21 cellular contexts compared by ENCODE assay signal in the genomic region with DNA sequence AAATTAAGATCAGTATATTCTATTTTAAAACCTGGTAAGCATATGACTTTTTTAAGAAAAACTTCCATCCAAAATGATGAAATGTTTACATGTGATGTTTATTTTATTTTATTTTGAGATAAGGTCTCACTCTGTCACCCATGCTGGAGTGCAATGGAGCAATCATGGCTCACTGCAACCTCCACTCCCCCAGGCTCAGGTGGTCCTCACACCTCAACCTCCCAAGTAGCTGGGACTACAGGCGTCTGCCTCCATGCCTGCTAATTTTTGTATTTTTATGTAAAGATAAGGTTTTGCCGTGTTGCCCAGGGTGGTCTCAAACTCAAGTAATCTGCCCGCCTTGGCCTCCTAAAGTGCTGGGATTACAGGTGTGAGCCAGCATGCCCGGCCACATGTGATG.
DNase-seq lines count a peak whose midpoint lies in the region; ATAC-seq and TF ChIP-seq lines count a peak whose summit lies in the region.
"Had no signal": no experiment of that assay in that cellular context is flagged by ENCODE, and none has a peak within 500 bp of the region (broad histone marks: within the 10 kb centered on the region; RNA-seq: fewer than 3 reads in every experiment).

No MANE protein-coding gene starts in this region.

- H3K4me3 Mint-ChIP-seq in activated T-cell treated with anti-CD3 and anti-CD28 coated beads, Interleukin-2, amount 50 U/mL, for 4 hours, result no peak overlapping the region
- H3K4me3 Mint-ChIP-seq in nephron, result no peak overlapping the region
- no peak overlapping the region for H3K4me3 Mint-ChIP-seq in H9
- H3K4me3 Mint-ChIP-seq: stimulated activated effector memory CD8-positive, alpha-beta T cell treated with anti-CD3 and anti-CD28 coated beads, Interleukin-12 subunit alpha, Interleukin-12 subunit beta, amount 100 ng/mL, for 72 hours had no signal

- H4K5ac ChIP-seq in H9 (ENCODE audit: insufficient read length, low read depth, low read length), result no peak overlapping the region

- peak; percentile 5 to 6 for DNase-seq in activated T-cell treated with anti-CD3 and anti-CD28 coated beads, Interleukin-2, amount 50 U/mL, for 48 hours
- no peak for DNase-seq in activated T-cell treated with anti-CD3 and anti-CD28 coated beads, Interleukin-2, amount 50 U/mL, for 4 hours
- peak in 1 of 2 donors; percentile 65 for DNase-seq in tibial artery
- no peak for DNase-seq in H9
- no peak for DNase-seq in UCSD-AML1 (lab: John Stamatoyannopoulos, UW; ENCODE audit: unreplicated experiment)
- DNase-seq in OCI-M1 (lab: John Stamatoyannopoulos, UW), result no peak
- DNase-seq: activated CD4-positive, alpha-beta T cell treated with anti-CD3 and anti-CD28 coated beads, Interleukin-2, amount 50 U/mL, for 1 hour; activated naive CD4-positive, alpha-beta T cell treated with anti-CD3 and anti-CD28 coated beads, Interleukin-2, amount 50 U/mL, for 16 hours; Caco-2; effector memory CD4-positive, alpha-beta T cell; left lung; NCI-H187 treated with DMSO at 0.1 percent for 48 hours; NCI-H226; occipital lobe; PC-9; SJCRH30 had no signal

- H3K36me3 ChIP-seq in esophagus (ENCODE audit: control insufficient read depth in 2 of 2, insufficient read depth in 2 of 2, low read length in 1 of 2), result no peaks in the 10 kb centered on the region
- H3K36me3 ChIP-seq in tibial artery, result no peaks in the 10 kb centered on the region
- H3K36me3 ChIP-seq: left lung, SJCRH30, tibial nerve had no signal

- H2BK5ac ChIP-seq in H9 (ENCODE audit: insufficient read length, low read length), result no peak overlapping the region

- no peak overlapping the region for H3K56ac ChIP-seq in H9 (ENCODE audit: insufficient read length, low read depth, low read length)

- H3K9me3 Mint-ChIP-seq in activated T-cell treated with anti-CD3 and anti-CD28 coated beads, Interleukin-2, amount 50 U/mL, for 4 hours, result no peaks in the 10 kb centered on the region
- H3K9me3 Mint-ChIP-seq in nephron (peaks cover 3% of the 10 kb centered on the region), H9 (no peaks in the 10 kb centered on the region)
- H3K9me3 Mint-ChIP-seq: stimulated activated effector memory CD8-positive, alpha-beta T cell treated with anti-CD3 and anti-CD28 coated beads, Interleukin-12 subunit alpha, Interleukin-12 subunit beta, amount 100 ng/mL, for 72 hours had no signal

- H3T11ph ChIP-seq in H9 (ENCODE audit: low read length), result no peak overlapping the region

- no peak overlapping the region for H3K4me3 ChIP-seq in esophagus (ENCODE audit: low read depth in 1 of 2, low read length in 2 of 2)
- H3K4me3 ChIP-seq in tibial artery, result no peak overlapping the region
- H3K4me3 ChIP-seq: left lung, PC-9, SJCRH30, tibial nerve had no signal

- no peaks in the 10 kb centered on the region for H3K27me3 Mint-ChIP-seq in activated T-cell treated with anti-CD3 and anti-CD28 coated beads, Interleukin-2, amount 50 U/mL, for 4 hours (ENCODE audit: low read depth)
- H3K27me3 Mint-ChIP-seq in nephron (ENCODE audit: low read depth) (no peaks in the 10 kb centered on the region), H9 (ENCODE audit: low read depth) (peaks cover 3% of the 10 kb centered on the region)

- no peak overlapping the region for H3K18ac ChIP-seq in H9 (ENCODE audit: insufficient read length, low read depth, low read length)

- H3K79me1 ChIP-seq in H9 (ENCODE audit: insufficient read depth, low read depth, low read length, poor library complexity, severe bottlenecking), result no peaks in the 10 kb centered on the region

- H3K9ac ChIP-seq in H9 (ENCODE audit: extremely low read depth, insufficient read length, low read length), result no peak overlapping the region
- H3K9ac ChIP-seq: KMS-11 had no signal

- H3K4me1 ChIP-seq in esophagus (ENCODE audit: control insufficient read depth in 2 of 2, insufficient read depth in 2 of 2, low read length in 1 of 2) (peaks cover 5 to 14% of the 10 kb centered on the region in 2 donors), tibial artery (peaks cover 0 to 41% (median 29%) of the 10 kb centered on the region in 4 donors), H9 (ENCODE audit: insufficient read depth, low read length) (no peaks in the 10 kb centered on the region; the same call in 1 of the 2 replicates)

- H2BK12ac ChIP-seq in H9 (ENCODE audit: insufficient read length, low read depth, low read length), result no peak overlapping the region

- peak overlapping the region in 2 of 3 experiments; percentile 98 for H3K27ac Mint-ChIP-seq in nephron
- no peak overlapping the region for H3K27ac Mint-ChIP-seq in H9

- H3K27ac ChIP-seq in esophagus (ENCODE audit: low read depth in 2 of 2, low read length in 1 of 2) (peak overlapping the region; percentile 53 to 82), tibial artery (peak overlapping the region; percentile 74 to 77), H9 (ENCODE audit: insufficient read length, low read depth, low read length) (no peak overlapping the region)
- H3K27ac ChIP-seq: KMS-11, PC-9, SJCRH30 had no signal

- H3K4me2 ChIP-seq in H9 (ENCODE audit: insufficient read depth, insufficient read length, low read length), result no peak overlapping the region
- H3K4me2 ChIP-seq: KMS-11, PC-9 had no signal

- no peak overlapping the region for H3K4ac ChIP-seq in H9 (ENCODE audit: low read depth, low read length)

- no peaks in the 10 kb centered on the region for H3K27me3 ChIP-seq in esophagus (ENCODE audit: control insufficient read depth in 1 of 2, insufficient read depth in 2 of 2, low read length in 2 of 2)
- H3K27me3 ChIP-seq in tibial artery, result no peaks in the 10 kb centered on the region
- no peaks in the 10 kb centered on the region for H3K27me3 ChIP-seq in H9 (ENCODE audit: insufficient read depth, low read length)
- H3K27me3 ChIP-seq: left lung, SJCRH30, tibial nerve had no signal

- H3K4me1 Mint-ChIP-seq in activated T-cell treated with anti-CD3 and anti-CD28 coated beads, Interleukin-2, amount 50 U/mL, for 4 hours (ENCODE audit: low read depth), result peaks cover 5% of the 10 kb centered on the region
- peaks cover 88% of the 10 kb centered on the region for H3K4me1 Mint-ChIP-seq in nephron
- peaks cover 17 to 26% of the 10 kb centered on the region in 2 experiments for H3K4me1 Mint-ChIP-seq in H9
- H3K4me1 Mint-ChIP-seq: stimulated activated effector memory CD8-positive, alpha-beta T cell treated with anti-CD3 and anti-CD28 coated beads, Interleukin-12 subunit alpha, Interleukin-12 subunit beta, amount 100 ng/mL, for 72 hours had no signal

- 72 to 77% methylated on average over 4 of the region's 4 CpGs for WGBS in esophagus, 2 donors
- no CpG with 5 or more reads among the region's 4 CpGs for WGBS in H9 (ENCODE audit: extremely low coverage, insufficient read length, low lambda C conversion rate)

- no peak overlapping the region for H3K23ac ChIP-seq in H9 (ENCODE audit: insufficient read length, low read depth, low read length)

- no peak overlapping the region for H3K14ac ChIP-seq in H9 (ENCODE audit: insufficient read depth, low read length)

- no peak overlapping the region for H2BK20ac ChIP-seq in H9 (ENCODE audit: low read depth, low read length, poor library complexity, severe bottlenecking)

- H2BK120ac ChIP-seq in H9 (ENCODE audit: low read depth, low read length, poor library complexity, severe bottlenecking), result no peak overlapping the region

- no peak overlapping the region for H2BK15ac ChIP-seq in H9 (ENCODE audit: low read depth, low read length)

- no peak overlapping the region for H2AK5ac ChIP-seq in H9 (ENCODE audit: insufficient read length, low read length)

- no peaks in the 10 kb centered on the region for H3K23me2 ChIP-seq in H9 (ENCODE audit: insufficient read length, low read depth, low read length, poor library complexity, severe bottlenecking)

- H3K79me2 ChIP-seq in H9 (ENCODE audit: insufficient read depth, low read length), result no peaks in the 10 kb centered on the region

- no peak overlapping the region for H2AFZ ChIP-seq in H9 (ENCODE audit: low read length)
- H2AFZ ChIP-seq: PC-9 had no signal

- no peak for ATAC-seq in activated T-cell treated with anti-CD3 and anti-CD28 coated beads, Interleukin-2, amount 50 U/mL, for 4 hours
- ATAC-seq: left lung; stimulated activated effector memory CD8-positive, alpha-beta T cell treated with anti-CD3 and anti-CD28 coated beads, Interleukin-12 subunit alpha, Interleukin-12 subunit beta, amount 100 ng/mL, for 72 hours had no signal

- H3K36me3 Mint-ChIP-seq in activated T-cell treated with anti-CD3 and anti-CD28 coated beads, Interleukin-2, amount 50 U/mL, for 4 hours (ENCODE audit: insufficient read depth), result no peaks in the 10 kb centered on the region
- no peaks in the 10 kb centered on the region for H3K36me3 Mint-ChIP-seq in nephron (ENCODE audit: low read depth)
- H3K36me3 Mint-ChIP-seq in H9 (ENCODE audit: insufficient read depth in 1 of 3, low read depth in 3 of 3), result no peaks in the 10 kb centered on the region
- H3K36me3 Mint-ChIP-seq: stimulated activated effector memory CD8-positive, alpha-beta T cell treated with anti-CD3 and anti-CD28 coated beads, Interleukin-12 subunit alpha, Interleukin-12 subunit beta, amount 100 ng/mL, for 72 hours had no signal

- no peak overlapping the region for H4K8ac ChIP-seq in H9 (replicated peaks; ENCODE audit: insufficient read length, low read depth, low read length)

- no peak for TF ChIP-seq CTCF in nephron (IDR thresholded peaks at IDR 0.05; ENCODE audit: unreplicated experiment in 3 of 3)
- TF ChIP-seq CTCF in tibial artery (IDR thresholded peaks at IDR 0.05), result no peak
- no peak for TF ChIP-seq CTCF in H9 (conservative IDR thresholded peaks at IDR 0.05)

- intact Hi-C loops in tibial artery (cut with DNase I; ENCODE audit: low total_unique reads), result no loop called here

- H4K91ac ChIP-seq in H9 (ENCODE audit: insufficient read length, low read depth, low read length), result no peak overlapping the region

- H4K20me1 ChIP-seq in H9 (ENCODE audit: control insufficient read depth, insufficient read depth, insufficient read length), result no peaks in the 10 kb centered on the region

- H3K9me3 ChIP-seq in esophagus (ENCODE audit: control insufficient read depth in 2 of 2, insufficient read depth in 1 of 2, low read depth in 1 of 2, low read length in 1 of 2) (no peaks in the 10 kb centered on the region), tibial artery (no peaks in the 10 kb centered on the region), H9 (ENCODE audit: control insufficient read depth, low read depth, low read length) (no peaks in the 10 kb centered on the region)
- H3K9me3 ChIP-seq: Caco-2, left lung, SJCRH30, tibial nerve had no signal

Comparison
In these comparisons a context has a peak if more than half of its experiments do, and no peak if none do; other contexts are left out.
1. DNase-seq: peak in activated T-cell treated with anti-CD3 and anti-CD28 coated beads, Interleukin-2, amount 50 U/mL, for 48 hours (2 of 2); none in activated T-cell treated with anti-CD3 and anti-CD28 coated beads, Interleukin-2, amount 50 U/mL, for 4 hours (single experiment), H9 (single experiment), UCSD-AML1 (single experiment) and OCI-M1 (single experiment).
2. H3K27ac Mint-ChIP-seq: peak in nephron (2 of 3); none in H9 (0 of 3).